Comparison of ENCODE assay signal across 27 cellular contexts in the genomic region with DNA sequence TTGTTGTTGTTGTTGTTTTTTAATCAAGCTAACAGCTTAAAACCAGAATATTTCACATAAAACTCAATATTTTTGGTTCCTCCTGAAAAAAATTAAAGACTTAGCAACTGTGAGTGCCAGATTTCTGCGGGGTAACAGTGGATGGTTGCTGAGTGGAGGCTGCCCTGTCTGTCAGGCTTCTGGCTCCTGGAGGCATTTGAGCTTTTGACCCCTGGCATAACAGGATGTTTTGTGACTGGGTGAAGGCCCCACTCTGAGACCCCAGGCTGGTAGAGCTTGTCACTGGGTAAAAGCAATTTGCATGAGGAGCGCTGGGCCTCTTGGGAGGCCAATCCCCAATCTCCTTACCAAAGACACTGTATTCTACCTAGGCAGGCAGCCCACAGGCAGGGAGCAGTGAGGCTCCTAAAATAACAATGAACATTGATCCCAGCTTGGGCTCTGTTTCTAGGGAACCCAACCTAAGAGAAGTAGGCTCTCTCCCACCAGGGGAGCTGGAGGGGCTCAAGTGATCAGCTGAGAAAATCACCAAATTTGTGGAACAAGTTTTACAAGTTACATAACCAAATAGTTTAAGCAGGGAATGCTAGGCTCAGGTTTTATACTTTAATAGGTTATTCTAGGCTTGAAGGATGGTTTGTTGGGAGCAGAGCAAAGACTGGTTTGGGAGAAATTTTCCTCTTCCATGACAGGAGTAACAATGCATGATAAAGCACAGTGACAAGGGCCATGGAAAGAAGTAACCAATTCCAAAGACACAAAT. TPM values are rescaled to one million over a fixed set of nuclear protein-coding genes. Genes with fewer than 3 reads are reported as not detected.
DNase-seq lines count a peak whose midpoint lies in the region; TF ChIP-seq lines count a peak whose summit lies in the region.
"Had no signal": no experiment of that assay in that cellular context is flagged by ENCODE, and none has a peak within 500 bp of the region (broad histone marks: within the 10 kb centered on the region; RNA-seq: fewer than 3 reads in every experiment).

No MANE protein-coding gene starts in this region.

- H3K23ac ChIP-seq in H9 (ENCODE audit: insufficient read length, low read depth, low read length), result no peak overlapping the region

- no peak overlapping the region for H4K5ac ChIP-seq in H9 (ENCODE audit: insufficient read length, low read depth, low read length)

- no CpG with 5 or more reads among the region's 2 CpGs for WGBS in H9 (ENCODE audit: extremely low coverage, insufficient read length, low lambda C conversion rate)

- H3F3A ChIP-seq in neural progenitor cell (ENCODE audit: low read depth), result peaks cover 41% of the 10 kb centered on the region

- TF ChIP-seq CTCF in H9 (conservative IDR thresholded peaks at IDR 0.05), result no peak
- TF ChIP-seq CTCF in RWPE1 (conservative IDR thresholded peaks at IDR 0.05; ENCODE audit: low read depth), result no peak
- no peak for TF ChIP-seq CTCF in neural progenitor cell (IDR thresholded peaks at IDR 0.05)

- no peak overlapping the region for H3K27ac ChIP-seq in H9 (ENCODE audit: insufficient read length, low read depth, low read length)
- H3K27ac ChIP-seq in RWPE1, result peak overlapping the region; percentile 99; the same call in 1 of the 2 replicates
- H3K27ac ChIP-seq in neural progenitor cell, result peak overlapping the region; percentile 75
- H3K27ac ChIP-seq: BLaER1 had no signal

- peak overlapping the region; percentile 15 for H3K4me3 ChIP-seq in iPS-15b (ENCODE audit: low read depth, low read length)
- peak overlapping the region; percentile 74 for H3K4me3 ChIP-seq in neural progenitor cell
- H3K4me3 ChIP-seq: BLaER1, esophagus squamous epithelium, left lung, MG63, stomach, tibial artery had no signal

- H3K36me3 Mint-ChIP-seq in H9 (ENCODE audit: insufficient read depth in 1 of 3, low read depth in 3 of 3), result peaks cover 0 to 3% (median 0%) of the 10 kb centered on the region in 3 experiments; a peak in 1 of 7 replicates
- H3K36me3 Mint-ChIP-seq in neural progenitor cell, result peaks cover 3% of the 10 kb centered on the region
- H3K36me3 Mint-ChIP-seq: activated CD4-positive, alpha-beta memory T cell treated with anti-CD3 and anti-CD28 coated beads for 36 hours; activated naive CD4-positive, alpha-beta T cell treated with anti-CD3 and anti-CD28 coated beads, Interleukin-2, amount 50 U/mL, for 24 hours; T-cell had no signal

- peaks cover 10% of the 10 kb centered on the region; the same call in 1 of the 2 replicates for H3K27me3 ChIP-seq in H9 (ENCODE audit: insufficient read depth, low read length)
- H3K27me3 ChIP-seq in iPS-15b (ENCODE audit: control insufficient read depth, insufficient read depth, low read length), result peaks cover 16% of the 10 kb centered on the region
- peaks cover 55% of the 10 kb centered on the region for H3K27me3 ChIP-seq in neural progenitor cell
- H3K27me3 ChIP-seq: BLaER1, left lung, MG63, stomach, tibial artery had no signal

- no peak overlapping the region for H3K56ac ChIP-seq in H9 (ENCODE audit: insufficient read length, low read depth, low read length)

- no peaks in the 10 kb centered on the region for H3K79me2 ChIP-seq in H9 (ENCODE audit: insufficient read depth, low read length)
- H3K79me2 ChIP-seq in neural progenitor cell (ENCODE audit: low read depth), result no peaks in the 10 kb centered on the region

- H3K4me1 ChIP-seq in H9 (ENCODE audit: insufficient read depth, low read length), result peaks cover 7% of the 10 kb centered on the region; the same call in 1 of the 2 replicates
- peaks cover 29% of the 10 kb centered on the region for H3K4me1 ChIP-seq in iPS-15b (ENCODE audit: control insufficient read depth, insufficient read depth, low read length)
- peaks cover 32% of the 10 kb centered on the region for H3K4me1 ChIP-seq in neural progenitor cell

- H3K36me3 ChIP-seq in iPS-15b (ENCODE audit: control insufficient read depth, insufficient read depth, low read length) (no peaks in the 10 kb centered on the region), neural progenitor cell (no peaks in the 10 kb centered on the region)
- H3K36me3 ChIP-seq: BLaER1, esophagus squamous epithelium, left lung, MG63, stomach, tibial artery had no signal

- H2AFZ ChIP-seq in H9 (ENCODE audit: low read length) (no peak overlapping the region), neural progenitor cell (replicated peaks) (no peak overlapping the region)

- H3K4me3 Mint-ChIP-seq in H9 (peak overlapping the region; percentile 27 to 95; a peak in 4 of 5 replicates), neural progenitor cell (peak overlapping the region; percentile 2)
- H3K4me3 Mint-ChIP-seq: activated CD4-positive, alpha-beta memory T cell treated with anti-CD3 and anti-CD28 coated beads for 36 hours; activated naive CD4-positive, alpha-beta T cell treated with anti-CD3 and anti-CD28 coated beads, Interleukin-2, amount 50 U/mL, for 24 hours had no signal

- no peak overlapping the region for H2BK12ac ChIP-seq in H9 (ENCODE audit: insufficient read length, low read depth, low read length)

- H3K18ac ChIP-seq in H9 (ENCODE audit: insufficient read length, low read depth, low read length), result no peak overlapping the region

- no peak overlapping the region for H3K14ac ChIP-seq in H9 (ENCODE audit: insufficient read depth, low read length)

- no peaks in the 10 kb centered on the region for H3K79me1 ChIP-seq in H9 (ENCODE audit: insufficient read depth, low read depth, low read length, poor library complexity, severe bottlenecking)

- DNase-seq in H9, result peak; percentile 61
- DNase-seq in RWPE1 (ENCODE audit: low spot score), result no peak
- peak; percentile 89 for DNase-seq in neural progenitor cell (ENCODE audit: low spot score)
- DNase-seq in stimulated activated CD4-positive, alpha-beta T cell treated with anti-CD3 and anti-CD28 coated beads, Interleukin-4, amount 100 ng/mL, for 24 hours, result no peak
- DNase-seq in activated effector memory CD4-positive, alpha-beta T cell treated with anti-CD3 and anti-CD28 coated beads, Interleukin-2, amount 50 U/mL, for 16 hours, result no peak
- DNase-seq in SHP77 (lab: John Stamatoyannopoulos, UW), result no peak
- DNase-seq: activated CD4-positive, alpha-beta memory T cell treated with anti-CD3 and anti-CD28 coated beads for 36 hours; activated CD8-positive, alpha-beta memory T cell treated with anti-CD3 and anti-CD28 coated beads, Interleukin-2, amount 50 U/mL, for 48 hours; cortex of kidney; DND-41; esophagus squamous epithelium; foreskin melanocyte; HFFc6; KBM-7; left lung; MG63; midbrain; naive thymus-derived CD4-positive, alpha-beta T cell; NCI-H2029; retina; small intestine; stomach; T-cell; tibial artery had no signal

- H4K20me1 ChIP-seq in H9 (ENCODE audit: control insufficient read depth, insufficient read depth, insufficient read length), result no peaks in the 10 kb centered on the region
- peaks cover 22% of the 10 kb centered on the region for H4K20me1 ChIP-seq in neural progenitor cell (ENCODE audit: low read depth)
- H4K20me1 ChIP-seq: BLaER1 had no signal

- H4K8ac ChIP-seq in H9 (replicated peaks; ENCODE audit: insufficient read length, low read depth, low read length), result no peak overlapping the region

- H3K9ac ChIP-seq in H9 (ENCODE audit: extremely low read depth, insufficient read length, low read length) (no peak overlapping the region), iPS-15b (ENCODE audit: low read depth, low read length) (no peak overlapping the region), neural progenitor cell (no peak overlapping the region)
- H3K9ac ChIP-seq: BLaER1 had no signal

- peak overlapping the region in 1 of 3 experiments; percentile 55; a peak in 1 of 7 replicates for H3K27ac Mint-ChIP-seq in H9
- H3K27ac Mint-ChIP-seq in neural progenitor cell, result no peak overlapping the region
- H3K27ac Mint-ChIP-seq: activated CD4-positive, alpha-beta memory T cell treated with anti-CD3 and anti-CD28 coated beads for 36 hours; naive thymus-derived CD4-positive, alpha-beta T cell had no signal

- H3K9me3 Mint-ChIP-seq in H9, result no peaks in the 10 kb centered on the region; a peak in 1 of 5 replicates
- H3K9me3 Mint-ChIP-seq in neural progenitor cell, result no peaks in the 10 kb centered on the region
- H3K9me3 Mint-ChIP-seq: activated CD4-positive, alpha-beta memory T cell treated with anti-CD3 and anti-CD28 coated beads for 36 hours; activated naive CD4-positive, alpha-beta T cell treated with anti-CD3 and anti-CD28 coated beads, Interleukin-2, amount 50 U/mL, for 24 hours; HFFc6; T-cell had no signal

- no peak overlapping the region for H3T11ph ChIP-seq in H9 (ENCODE audit: low read length)

- no peak overlapping the region for H3K4ac ChIP-seq in H9 (ENCODE audit: low read depth, low read length)

- no peaks in the 10 kb centered on the region for H3K23me2 ChIP-seq in H9 (ENCODE audit: insufficient read length, low read depth, low read length, poor library complexity, severe bottlenecking)

- no peak overlapping the region for H4K91ac ChIP-seq in H9 (ENCODE audit: insufficient read length, low read depth, low read length)

- no peak overlapping the region for H2AK5ac ChIP-seq in H9 (ENCODE audit: insufficient read length, low read length)

- no peaks in the 10 kb centered on the region for H3K9me3 ChIP-seq in H9 (ENCODE audit: control insufficient read depth, low read depth, low read length)
- H3K9me3 ChIP-seq in iPS-15b (ENCODE audit: control insufficient read depth, insufficient read depth, low read length), result no peaks in the 10 kb centered on the region
- no peaks in the 10 kb centered on the region for H3K9me3 ChIP-seq in neural progenitor cell (ENCODE audit: low read depth)
- H3K9me3 ChIP-seq: BLaER1, esophagus squamous epithelium, left lung, MG63, stomach, tibial artery had no signal

- peaks cover 85% of the 10 kb centered on the region for H3K27me3 Mint-ChIP-seq in H9 (ENCODE audit: low read depth)
- H3K27me3 Mint-ChIP-seq in neural progenitor cell (ENCODE audit: insufficient read depth, low read depth), result no peaks in the 10 kb centered on the region

- H3K4me1 Mint-ChIP-seq in H9, result peaks cover 48 to 53% of the 10 kb centered on the region in 2 experiments
- peaks cover 46% of the 10 kb centered on the region for H3K4me1 Mint-ChIP-seq in neural progenitor cell

- H2BK20ac ChIP-seq in H9 (ENCODE audit: low read depth, low read length, poor library complexity, severe bottlenecking), result no peak overlapping the region

- POLR2A ChIA-PET in RWPE1 (lab: Yijun Ruan, JAX; ENCODE audit: low non-redundant PET), result no interaction called here

- no peak overlapping the region for H2BK120ac ChIP-seq in H9 (ENCODE audit: low read depth, low read length, poor library complexity, severe bottlenecking)

- CTCF ChIA-PET in RWPE1 (lab: Yijun Ruan, JAX), result interaction anchor here (0.8 kb wide), 1 partner anchor 10 kb away, joined by 3 read pairs; no protein-coding TSS in a partner anchor

- no peak overlapping the region for H2BK5ac ChIP-seq in H9 (ENCODE audit: insufficient read length, low read length)

- no peak overlapping the region for H3K4me2 ChIP-seq in H9 (ENCODE audit: insufficient read depth, insufficient read length, low read length)
- peak overlapping the region; percentile 87 for H3K4me2 ChIP-seq in neural progenitor cell

- H2BK15ac ChIP-seq in H9 (ENCODE audit: low read depth, low read length), result no peak overlapping the region

RNA-seq across cellular contexts. Expression of a gene that starts 5.9 kb away (rescaled TPM):
- total RNA-seq in H9 (2021) (20.8 and 23.5 TPM in 2 replicates), neural progenitor cell (ENCODE audit: low replicate concordance) (11.6 and 13.5 TPM in 2 replicates)

Comparison
In these comparisons a context has a peak if more than half of its experiments do, and no peak if none do; other contexts are left out.
1. DNase-seq: peak in H9 (single experiment) and neural progenitor cell (single experiment); none in RWPE1 (single experiment), stimulated activated CD4-positive, alpha-beta T cell treated with anti-CD3 and anti-CD28 coated beads, Interleukin-4, amount 100 ng/mL, for 24 hours (single experiment), activated effector memory CD4-positive, alpha-beta T cell treated with anti-CD3 and anti-CD28 coated beads, Interleukin-2, amount 50 U/mL, for 16 hours (single experiment) and SHP77 (0 of 2).